22 cellular contexts compared by ENCODE assay signal in the genomic region with DNA sequence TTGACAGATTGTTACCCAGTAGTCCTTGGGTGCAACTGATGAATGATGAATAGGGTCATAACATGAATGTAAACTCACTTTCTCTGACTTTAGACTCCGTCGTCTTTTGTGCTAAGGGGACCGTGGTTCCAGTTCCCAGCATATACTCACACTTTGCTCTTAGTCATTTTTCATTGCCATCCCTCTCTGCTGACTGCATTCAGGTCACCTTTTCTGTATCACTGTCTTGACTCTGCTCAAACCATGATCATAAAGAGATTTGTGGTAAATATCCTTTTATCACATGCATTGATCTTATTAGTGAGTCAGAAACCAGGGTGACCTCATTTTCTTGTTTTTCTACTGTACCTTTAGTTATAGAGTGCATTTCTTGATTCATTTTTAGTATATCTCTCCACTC.
DNase-seq lines count a peak whose midpoint lies in the region; ATAC-seq, FAIRE-seq and TF ChIP-seq lines count a peak whose summit lies in the region.
"Had no signal": no experiment of that assay in that cellular context is flagged by ENCODE, and none has a peak within 500 bp of the region (broad histone marks: within the 10 kb centered on the region; RNA-seq: fewer than 3 reads in every experiment).

No MANE protein-coding gene starts in this region.

- H3K27ac ChIP-seq in GM12878 (ENCODE audit: control insufficient read depth, insufficient read depth) = no peak overlapping the region
- H3K27ac ChIP-seq: 22Rv1, cardiac muscle cell, dorsolateral prefrontal cortex, epithelial cell of prostate, prostate gland had no signal

- in situ Hi-C loops in GM12878 (cut with MboI) = no loop called here

- SMC1A ChIA-PET in GM12878 (lab: Charles Lee; ENCODE audit: uncharacterized antibody, unreplicated experiment) = no interaction called here

- no peak for DNase-seq in activated CD4-positive, CD25-positive, alpha-beta regulatory T cell treated with anti-CD3 and anti-CD28 coated beads, Interleukin-2, amount 50 U/mL, for 72 hours
- peak; percentile 2 to 25 (median 11) for DNase-seq in stimulated activated CD4-positive, alpha-beta T cell treated with anti-CD3 and anti-CD28 coated beads, Interleukin-12 subunit alpha, Interleukin-12 subunit beta, amount 100 ng/mL, for 48 hours (ENCODE audit: low read depth in 2 of 3, low spot score in 1 of 3)
- no peak for DNase-seq in stimulated activated CD4-positive, alpha-beta T cell treated with anti-CD3 and anti-CD28 coated beads, Interleukin-4, amount 100 ng/mL, for 1 hour
- DNase-seq in GM12878 (ENCODE audit: low read depth, low spot score) (no peak), Kasumi-1 (lab: John Stamatoyannopoulos, UW) (no peak)
- peak in 1 of 2 donors; percentile 11 for DNase-seq in stimulated activated naive CD8-positive, alpha-beta T cell treated with anti-CD3 and anti-CD28 coated beads, Interleukin-15, amount 100 ng/mL, for 72 hours
- DNase-seq: AML-193, Caco-2, dorsolateral prefrontal cortex, EL, left ventricle myocardium superior, NCI-H1417, NCI-H524, substantia nigra had no signal

- H3K36me3 ChIP-seq in GM12878 (ENCODE audit: control insufficient read depth in 2 of 2, insufficient read depth in 2 of 2, low read length in 1 of 2) = no peaks in the 10 kb centered on the region
- H3K36me3 ChIP-seq: cardiac muscle cell, prostate gland had no signal

- no peak for TF ChIP-seq POLR2A in GM12878 (IDR thresholded peaks at IDR 0.05; ENCODE audit: low read depth, low read length)

- H3K27ac Mint-ChIP-seq in stimulated activated naive CD8-positive, alpha-beta T cell treated with anti-CD3 and anti-CD28 coated beads, Interleukin-15, amount 100 ng/mL, for 72 hours = peak overlapping the region in 1 of 2 donors; percentile 20
- H3K27ac Mint-ChIP-seq: WTC11 had no signal

- RAD21 ChIA-PET in GM12878 (lab: Charles Lee; ENCODE audit: unreplicated experiment) = interaction anchor here (1.2 kb wide), 1 partner anchor 275 kb away, joined by 4 read pairs; the partner anchor contains the start of gene AHR

- H3K4me3 Mint-ChIP-seq in stimulated activated naive CD8-positive, alpha-beta T cell treated with anti-CD3 and anti-CD28 coated beads, Interleukin-15, amount 100 ng/mL, for 72 hours = no peak overlapping the region
- H3K4me3 Mint-ChIP-seq: WTC11 had no signal

- no peak for TF ChIP-seq CTCF in GM12878 (IDR thresholded peaks at IDR 0.05 in 2 of 3, conservative IDR thresholded peaks at IDR 0.05 in 1 of 3; ENCODE audit: control insufficient read depth in 2 of 3, extremely low read depth in 1 of 3, insufficient read depth in 1 of 3, low read depth in 3 of 3, low read length in 3 of 3)

- H3K27me3 Mint-ChIP-seq in stimulated activated naive CD8-positive, alpha-beta T cell treated with anti-CD3 and anti-CD28 coated beads, Interleukin-15, amount 100 ng/mL, for 72 hours = peaks cover 15% of the 10 kb centered on the region

- no peak overlapping the region for H3K9ac ChIP-seq in GM12878 (ENCODE audit: control insufficient read depth, insufficient read depth, low read length)

- no peaks in the 10 kb centered on the region for H3K79me2 ChIP-seq in GM12878 (ENCODE audit: control insufficient read depth, insufficient read depth, low read length)

- CTCF ChIA-PET in GM12878 (lab: Yijun Ruan, JAX) = interaction anchor here (1.0 kb wide), 1 partner anchor 14 kb away, joined by 3 read pairs; no protein-coding TSS in a partner anchor

- BruUV-seq in GM12878 (replicated peaks; lab: Mats Ljungman, UMichigan) = no TSS peak

- POLR2A ChIA-PET in GM12878 (lab: Charles Lee) = no interaction called here

- no peak for FAIRE-seq in GM12878 (lab: Jason Lieb, UNC)
- FAIRE-seq: RCC 7860 had no signal

- no peaks in the 10 kb centered on the region for H4K20me1 ChIP-seq in GM12878 (ENCODE audit: control insufficient read depth, insufficient read depth)

- no peaks in the 10 kb centered on the region; the same call in 2 of the 3 replicates for H3K9me3 ChIP-seq in GM12878 (replicated peaks; ENCODE audit: control insufficient read depth, insufficient read depth, low read length)
- H3K9me3 ChIP-seq: Caco-2, prostate gland had no signal

- H3K27me3 ChIP-seq in GM12878 (replicated peaks in 1 of 2; ENCODE audit: control insufficient read depth in 2 of 2, insufficient read depth in 2 of 2, low read length in 1 of 2) = no peaks in the 10 kb centered on the region
- H3K27me3 ChIP-seq: cardiac muscle cell, dorsolateral prefrontal cortex had no signal

- no peak for TF ChIP-seq RAD21 in GM12878 (IDR thresholded peaks at IDR 0.05; ENCODE audit: insufficient read depth, low read depth, low read length)

- H3K4me3 ChIP-seq in GM12878 = no peak overlapping the region
- H3K4me3 ChIP-seq: cardiac muscle cell, dorsolateral prefrontal cortex, prostate gland had no signal

- WGBS in GM12878 (ENCODE audit: insufficient coverage, insufficient replicate concordance, low lambda C conversion rate, missing lambda C conversion rate) = 42% methylated on average over 3 of the region's 3 CpGs

- peak; percentile 99 for ATAC-seq in activated CD4-positive, CD25-positive, alpha-beta regulatory T cell treated with anti-CD3 and anti-CD28 coated beads, Interleukin-2, amount 50 U/mL, for 24 hours
- ATAC-seq in GM12878 (0 out of 3 replicates have a peak, but pooled peaks have one; percentile 23), HG03139 (IDR thresholded peaks at IDR 0.05; ENCODE audit: unreplicated experiment) (no peak)
- ATAC-seq in stimulated activated naive CD8-positive, alpha-beta T cell treated with anti-CD3 and anti-CD28 coated beads, Interleukin-15, amount 100 ng/mL, for 72 hours = peak; percentile 92
- ATAC-seq: left ventricle myocardium superior, WTC11 had no signal

- H3K4me2 ChIP-seq in GM12878 (ENCODE audit: control insufficient read depth, insufficient read depth) = no peak overlapping the region

- no peaks in the 10 kb centered on the region for H3K4me1 ChIP-seq in GM12878 (ENCODE audit: control insufficient read depth, insufficient read depth, low read length)
- H3K4me1 ChIP-seq: prostate gland had no signal

- H2AFZ ChIP-seq in GM12878 (ENCODE audit: control insufficient read depth, low read depth, low read length) = no peak overlapping the region

- peaks cover 11% of the 10 kb centered on the region for H3K4me1 Mint-ChIP-seq in stimulated activated naive CD8-positive, alpha-beta T cell treated with anti-CD3 and anti-CD28 coated beads, Interleukin-15, amount 100 ng/mL, for 72 hours
- H3K4me1 Mint-ChIP-seq: WTC11 had no signal

- no peak for TF ChIP-seq EP300 in GM12878 (IDR thresholded peaks at IDR 0.05; ENCODE audit: borderline replicate concordance in 1 of 2, control insufficient read depth in 1 of 2, low read depth in 2 of 2, low read length in 2 of 2)

- H3K9me3 Mint-ChIP-seq in stimulated activated naive CD8-positive, alpha-beta T cell treated with anti-CD3 and anti-CD28 coated beads, Interleukin-15, amount 100 ng/mL, for 72 hours = peaks cover 0 to 6% of the 10 kb centered on the region in 2 donors
- H3K9me3 Mint-ChIP-seq: WTC11 had no signal

- intact Hi-C loops in GM12878 (cut with micrococcal nuclease; ENCODE audit: unreplicated experiment) = no loop called here

TF ChIP-seq in GM12878, 131 proteins besides CTCF, POLR2A, EP300 and RAD21:
- TF ChIP-seq JUNB (IDR thresholded peaks at IDR 0.05) = peak; percentile 6; the same call in 1 of the 2 replicates
- no peak for TF ChIP-seq CREB1 (IDR thresholded peaks at IDR 0.05; ENCODE audit: low read depth)
- TF ChIP-seq ATF3 (IDR thresholded peaks at IDR 0.05; ENCODE audit: borderline replicate concordance, extremely low read depth, low read depth, low read length) = no peak
- TF ChIP-seq, protein P1, sequence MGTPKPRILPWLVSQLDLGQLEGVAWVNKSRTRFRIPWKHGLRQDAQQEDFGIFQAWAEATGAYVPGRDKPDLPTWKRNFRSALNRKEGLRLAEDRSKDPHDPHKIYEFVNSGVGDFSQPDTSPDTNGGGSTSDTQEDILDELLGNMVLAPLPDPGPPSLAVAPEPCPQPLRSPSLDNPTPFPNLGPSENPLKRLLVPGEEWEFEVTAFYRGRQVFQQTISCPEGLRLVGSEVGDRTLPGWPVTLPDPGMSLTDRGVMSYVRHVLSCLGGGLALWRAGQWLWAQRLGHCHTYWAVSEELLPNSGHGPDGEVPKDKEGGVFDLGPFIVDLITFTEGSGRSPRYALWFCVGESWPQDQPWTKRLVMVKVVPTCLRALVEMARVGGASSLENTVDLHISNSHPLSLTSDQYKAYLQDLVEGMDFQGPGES (IDR thresholded peaks at IDR 0.05) = no peak

Comparison
In these comparisons a context has a peak if more than half of its experiments do, and no peak if none do; other contexts are left out.
1. DNase-seq: peak in stimulated activated CD4-positive, alpha-beta T cell treated with anti-CD3 and anti-CD28 coated beads, Interleukin-12 subunit alpha, Interleukin-12 subunit beta, amount 100 ng/mL, for 48 hours (3 of 3); none in activated CD4-positive, CD25-positive, alpha-beta regulatory T cell treated with anti-CD3 and anti-CD28 coated beads, Interleukin-2, amount 50 U/mL, for 72 hours (single experiment), stimulated activated CD4-positive, alpha-beta T cell treated with anti-CD3 and anti-CD28 coated beads, Interleukin-4, amount 100 ng/mL, for 1 hour (single experiment), GM12878 (single experiment) and Kasumi-1 (0 of 2).